ENCODE assay signal across 3 cellular contexts in genomic region chr1:95308276-95308675, GRCh38.
TF ChIP-seq lines count a peak whose summit lies in the region.

No MANE protein-coding gene starts in this region.

TF ChIP-seq in SK-N-SH, 30 proteins besides CTCF, POLR2A, EP300 and RAD21 (continued from another document):
- TF ChIP-seq REST (IDR thresholded peaks at IDR 0.05; ENCODE audit: low read depth, low read length) (no peak), NFIC (IDR thresholded peaks at IDR 0.05; ENCODE audit: borderline replicate concordance) (no peak), ZBTB33 (IDR thresholded peaks at IDR 0.05; ENCODE audit: borderline replicate concordance, low read depth) (no peak), JUND (IDR thresholded peaks at IDR 0.05) (no peak), POLR2AphosphoS5 (IDR thresholded peaks at IDR 0.05; ENCODE audit: low read depth, low read length) (no peak), EZH2phosphoT487 (IDR thresholded peaks at IDR 0.05; ENCODE audit: borderline replicate concordance, low read depth) (no peak), SIN3A (IDR thresholded peaks at IDR 0.05; ENCODE audit: borderline replicate concordance, low read depth, low read length) (no peak)
TF ChIP-seq in SK-N-SH: peak in this region for 0.

TF ChIP-seq in SK-N-SH treated with all-trans-retinoic acid at 6 μM for 48 hours, 23 proteins besides CTCF, POLR2A, EP300 and RAD21 (continued from another document):
- TF ChIP-seq, protein P1, sequence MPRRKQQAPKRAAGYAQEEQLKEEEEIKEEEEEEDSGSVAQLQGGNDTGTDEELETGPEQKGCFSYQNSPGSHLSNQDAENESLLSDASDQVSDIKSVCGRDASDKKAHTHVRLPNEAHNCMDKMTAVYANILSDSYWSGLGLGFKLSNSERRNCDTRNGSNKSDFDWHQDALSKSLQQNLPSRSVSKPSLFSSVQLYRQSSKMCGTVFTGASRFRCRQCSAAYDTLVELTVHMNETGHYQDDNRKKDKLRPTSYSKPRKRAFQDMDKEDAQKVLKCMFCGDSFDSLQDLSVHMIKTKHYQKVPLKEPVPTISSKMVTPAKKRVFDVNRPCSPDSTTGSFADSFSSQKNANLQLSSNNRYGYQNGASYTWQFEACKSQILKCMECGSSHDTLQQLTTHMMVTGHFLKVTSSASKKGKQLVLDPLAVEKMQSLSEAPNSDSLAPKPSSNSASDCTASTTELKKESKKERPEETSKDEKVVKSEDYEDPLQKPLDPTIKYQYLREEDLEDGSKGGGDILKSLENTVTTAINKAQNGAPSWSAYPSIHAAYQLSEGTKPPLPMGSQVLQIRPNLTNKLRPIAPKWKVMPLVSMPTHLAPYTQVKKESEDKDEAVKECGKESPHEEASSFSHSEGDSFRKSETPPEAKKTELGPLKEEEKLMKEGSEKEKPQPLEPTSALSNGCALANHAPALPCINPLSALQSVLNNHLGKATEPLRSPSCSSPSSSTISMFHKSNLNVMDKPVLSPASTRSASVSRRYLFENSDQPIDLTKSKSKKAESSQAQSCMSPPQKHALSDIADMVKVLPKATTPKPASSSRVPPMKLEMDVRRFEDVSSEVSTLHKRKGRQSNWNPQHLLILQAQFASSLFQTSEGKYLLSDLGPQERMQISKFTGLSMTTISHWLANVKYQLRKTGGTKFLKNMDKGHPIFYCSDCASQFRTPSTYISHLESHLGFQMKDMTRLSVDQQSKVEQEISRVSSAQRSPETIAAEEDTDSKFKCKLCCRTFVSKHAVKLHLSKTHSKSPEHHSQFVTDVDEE (CRISPR knock-in tag; IDR thresholded peaks at IDR 0.05) = no peak
- TF ChIP-seq CSDC2 (CRISPR knock-in tag; IDR thresholded peaks at IDR 0.05) = no peak
- no peak for TF ChIP-seq ISL1 (CRISPR knock-in tag; IDR thresholded peaks at IDR 0.05)
- no peak for TF ChIP-seq ZNF70 (CRISPR knock-in tag; IDR thresholded peaks at IDR 0.05)
- no peak for TF ChIP-seq ZFP30 (CRISPR knock-in tag; IDR thresholded peaks at IDR 0.05)
- no peak for TF ChIP-seq GLIS3 (CRISPR knock-in tag; IDR thresholded peaks at IDR 0.05)
- no peak for TF ChIP-seq POU6F1 (CRISPR knock-in tag; IDR thresholded peaks at IDR 0.05; ENCODE audit: borderline replicate concordance, low read depth)
- TF ChIP-seq ZNF565 (CRISPR knock-in tag; conservative IDR thresholded peaks at IDR 0.05; ENCODE audit: low read depth) = no peak
- TF ChIP-seq PPARA (CRISPR knock-in tag; IDR thresholded peaks at IDR 0.05; ENCODE audit: borderline replicate concordance) = no peak
- TF ChIP-seq SNAI2 (CRISPR knock-in tag; IDR thresholded peaks at IDR 0.05) = no peak
- no peak for TF ChIP-seq ZFP3 (CRISPR knock-in tag; IDR thresholded peaks at IDR 0.05)

TF ChIP-seq in WTC11, 78 proteins besides CTCF, POLR2A, EP300 and RAD21 (continued from another document):
- TF ChIP-seq, protein P2, sequence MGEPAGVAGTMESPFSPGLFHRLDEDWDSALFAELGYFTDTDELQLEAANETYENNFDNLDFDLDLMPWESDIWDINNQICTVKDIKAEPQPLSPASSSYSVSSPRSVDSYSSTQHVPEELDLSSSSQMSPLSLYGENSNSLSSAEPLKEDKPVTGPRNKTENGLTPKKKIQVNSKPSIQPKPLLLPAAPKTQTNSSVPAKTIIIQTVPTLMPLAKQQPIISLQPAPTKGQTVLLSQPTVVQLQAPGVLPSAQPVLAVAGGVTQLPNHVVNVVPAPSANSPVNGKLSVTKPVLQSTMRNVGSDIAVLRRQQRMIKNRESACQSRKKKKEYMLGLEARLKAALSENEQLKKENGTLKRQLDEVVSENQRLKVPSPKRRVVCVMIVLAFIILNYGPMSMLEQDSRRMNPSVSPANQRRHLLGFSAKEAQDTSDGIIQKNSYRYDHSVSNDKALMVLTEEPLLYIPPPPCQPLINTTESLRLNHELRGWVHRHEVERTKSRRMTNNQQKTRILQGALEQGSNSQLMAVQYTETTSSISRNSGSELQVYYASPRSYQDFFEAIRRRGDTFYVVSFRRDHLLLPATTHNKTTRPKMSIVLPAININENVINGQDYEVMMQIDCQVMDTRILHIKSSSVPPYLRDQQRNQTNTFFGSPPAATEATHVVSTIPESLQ (CRISPR knock-in tag; IDR thresholded peaks at IDR 0.05) = no peak
- TF ChIP-seq PREB (CRISPR knock-in tag; IDR thresholded peaks at IDR 0.05; ENCODE audit: borderline replicate concordance) = no peak
- TF ChIP-seq SMAD4 (CRISPR knock-in tag; IDR thresholded peaks at IDR 0.05) = no peak
- TF ChIP-seq, protein P3, sequence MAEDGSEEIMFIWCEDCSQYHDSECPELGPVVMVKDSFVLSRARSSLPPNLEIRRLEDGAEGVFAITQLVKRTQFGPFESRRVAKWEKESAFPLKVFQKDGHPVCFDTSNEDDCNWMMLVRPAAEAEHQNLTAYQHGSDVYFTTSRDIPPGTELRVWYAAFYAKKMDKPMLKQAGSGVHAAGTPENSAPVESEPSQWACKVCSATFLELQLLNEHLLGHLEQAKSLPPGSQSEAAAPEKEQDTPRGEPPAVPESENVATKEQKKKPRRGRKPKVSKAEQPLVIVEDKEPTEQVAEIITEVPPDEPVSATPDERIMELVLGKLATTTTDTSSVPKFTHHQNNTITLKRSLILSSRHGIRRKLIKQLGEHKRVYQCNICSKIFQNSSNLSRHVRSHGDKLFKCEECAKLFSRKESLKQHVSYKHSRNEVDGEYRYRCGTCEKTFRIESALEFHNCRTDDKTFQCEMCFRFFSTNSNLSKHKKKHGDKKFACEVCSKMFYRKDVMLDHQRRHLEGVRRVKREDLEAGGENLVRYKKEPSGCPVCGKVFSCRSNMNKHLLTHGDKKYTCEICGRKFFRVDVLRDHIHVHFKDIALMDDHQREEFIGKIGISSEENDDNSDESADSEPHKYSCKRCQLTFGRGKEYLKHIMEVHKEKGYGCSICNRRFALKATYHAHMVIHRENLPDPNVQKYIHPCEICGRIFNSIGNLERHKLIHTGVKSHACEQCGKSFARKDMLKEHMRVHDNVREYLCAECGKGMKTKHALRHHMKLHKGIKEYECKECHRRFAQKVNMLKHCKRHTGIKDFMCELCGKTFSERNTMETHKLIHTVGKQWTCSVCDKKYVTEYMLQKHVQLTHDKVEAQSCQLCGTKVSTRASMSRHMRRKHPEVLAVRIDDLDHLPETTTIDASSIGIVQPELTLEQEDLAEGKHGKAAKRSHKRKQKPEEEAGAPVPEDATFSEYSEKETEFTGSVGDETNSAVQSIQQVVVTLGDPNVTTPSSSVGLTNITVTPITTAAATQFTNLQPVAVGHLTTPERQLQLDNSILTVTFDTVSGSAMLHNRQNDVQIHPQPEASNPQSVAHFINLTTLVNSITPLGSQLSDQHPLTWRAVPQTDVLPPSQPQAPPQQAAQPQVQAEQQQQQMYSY (CRISPR knock-in tag; IDR thresholded peaks at IDR 0.05) = no peak
